ENCODE assay signal across 8 cellular contexts in genomic region chr6:53718597-53719460, GRCh38. TPM values are rescaled to one million over a fixed set of nuclear protein-coding genes. Genes with fewer than 3 reads are reported as not detected.
DNase-seq lines count a peak whose midpoint lies in the region; TF ChIP-seq lines count a peak whose summit lies in the region.

No MANE protein-coding gene starts in this region.

- H3K4me3 ChIP-seq in HFF-Myc (replicated peaks; ENCODE audit: low read depth, low read length) (no peak overlapping the region), Peyer's patch (no peak overlapping the region)

- TF ChIP-seq CTCF in AG09319 (IDR thresholded peaks at IDR 0.05; ENCODE audit: low read depth, low read length) (peak; percentile 86), GM12874 (IDR thresholded peaks at IDR 0.05; ENCODE audit: insufficient read depth, low read depth, low read length) (peak; percentile 72), HFF-Myc (IDR thresholded peaks at IDR 0.05; ENCODE audit: low read depth, low read length, missing control alignments) (peak; percentile 78), Peyer's patch (IDR thresholded peaks at IDR 0.05) (peak; percentile 26 to 87 (median 80))

- no peaks in the 10 kb centered on the region for H3K4me1 ChIP-seq in Peyer's patch

- H3K9me3 ChIP-seq in Peyer's patch = no peaks in the 10 kb centered on the region

- H3K36me3 ChIP-seq in Peyer's patch = no peaks in the 10 kb centered on the region

- no peak overlapping the region for H3K27ac ChIP-seq in Peyer's patch

- TF ChIP-seq POLR2A in Peyer's patch (IDR thresholded peaks at IDR 0.05) = no peak

- DNase-seq in AG09319 (ENCODE audit: extremely low read depth, low read depth) = peak; percentile 25
- peak; percentile 64 for DNase-seq in HFF-Myc (ENCODE audit: extremely low read depth, low read depth)
- peak; percentile 91 for DNase-seq in LoVo (ENCODE audit: low spot score)
- DNase-seq in Peyer's patch = peak in 1 of 3 donors; percentile 75
- peak; percentile 81 for DNase-seq in cerebellar cortex (ENCODE audit: low spot score)
- peak; percentile 69 for DNase-seq in kidney glomerular epithelial cell (lab: John Stamatoyannopoulos, UW)
- DNase-seq in superior temporal gyrus (ENCODE audit: extremely low spot score) = peak; percentile 92

- no peaks in the 10 kb centered on the region for H3K27me3 ChIP-seq in Peyer's patch

RNA-seq across cellular contexts. Expression of gene KLHL31, which starts 53.3 kb away (rescaled TPM):
- total RNA-seq in Peyer's patch = 1 to 10 TPM in 1 of 4 donors, under 1 TPM in 3; 0.53 to 1.2 (median 0.68) TPM
